Comparison of ENCODE assay signal across 8 cellular contexts in the genomic region with DNA sequence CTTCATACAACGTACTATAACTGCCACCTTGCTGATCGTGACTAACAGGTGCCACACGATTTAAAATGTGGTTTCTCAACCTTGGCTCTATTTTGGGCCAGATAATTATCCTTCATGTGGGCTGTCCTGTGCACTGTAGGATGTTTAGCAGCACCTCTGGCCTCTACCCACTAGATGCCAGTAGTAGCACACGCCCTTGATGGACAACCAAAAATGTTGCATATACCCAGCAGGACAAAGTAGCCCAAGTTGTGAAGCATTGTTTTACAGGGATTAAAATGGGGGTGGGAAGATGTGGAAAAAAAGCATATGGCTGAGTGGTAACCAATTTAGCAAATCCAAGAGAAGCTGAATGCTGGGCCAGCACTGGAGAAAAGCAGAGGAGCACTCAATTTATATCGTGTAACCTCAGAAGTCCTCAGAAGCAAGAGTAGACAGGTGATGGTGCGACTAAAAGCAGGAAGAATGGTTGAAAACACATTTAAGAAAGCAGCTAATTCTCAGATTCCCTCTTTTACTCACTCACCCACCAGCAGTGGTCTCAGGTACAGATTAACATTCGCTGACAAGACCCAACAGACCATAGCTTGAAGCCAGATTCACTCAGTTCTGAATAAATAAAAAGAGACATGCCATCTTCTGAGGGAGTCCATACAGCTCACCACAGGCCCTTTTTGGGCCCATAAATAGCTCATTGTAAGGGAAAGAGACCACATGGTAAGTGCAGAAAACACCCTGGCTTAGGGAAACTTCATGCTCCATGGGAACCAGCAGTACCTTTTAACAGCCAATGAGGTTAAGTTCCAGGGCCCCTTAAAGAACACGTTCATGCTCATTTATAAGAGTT. TPM values are rescaled to one million over a fixed set of nuclear protein-coding genes. Genes with fewer than 3 reads are reported as not detected.
DNase-seq lines count a peak whose midpoint lies in the region; ATAC-seq and TF ChIP-seq lines count a peak whose summit lies in the region.

No MANE protein-coding gene starts in this region.

- TF ChIP-seq CTCF in WTC11 (IDR thresholded peaks at IDR 0.05), result peak; percentile 27; the same call in 1 of the 2 replicates
- TF ChIP-seq CTCF in choroid plexus epithelial cell (conservative IDR thresholded peaks at IDR 0.05; ENCODE audit: low read depth, low read length), result peak; percentile 65
- peak; percentile 32 to 42 (median 35) for TF ChIP-seq CTCF in testis (IDR thresholded peaks at IDR 0.05)

- H3K4me3 ChIP-seq in HUES64 (ENCODE audit: low read length), result no peak overlapping the region
- H3K4me3 ChIP-seq in choroid plexus epithelial cell (ENCODE audit: low read depth, low read length), result no peak overlapping the region
- H3K4me3 ChIP-seq in testis, result no peak overlapping the region

- peaks cover 5% of the 10 kb centered on the region; the same call in 1 of the 2 replicates for H3K4me1 ChIP-seq in HUES64 (ENCODE audit: insufficient read depth, low read length)
- no peaks in the 10 kb centered on the region for H3K4me1 ChIP-seq in testis

- peak; percentile 79 for ATAC-seq in GM18868 (IDR thresholded peaks at IDR 0.05; ENCODE audit: unreplicated experiment)
- peak; percentile 87 for ATAC-seq in WTC11

- H3K4me3 Mint-ChIP-seq in WTC11, result no peak overlapping the region

- WGBS in HUES64, result 80% methylated on average over 8 of the region's 8 CpGs
- 86 to 91% methylated on average over 8 of the region's 8 CpGs for WGBS in testis, 2 donors

- H3K27ac ChIP-seq in HUES64 (ENCODE audit: low read depth, low read length) (peak overlapping the region; percentile 77; the same call in 1 of the 2 replicates), testis (no peak overlapping the region)

- H3K36me3 ChIP-seq in HUES64 (ENCODE audit: insufficient read depth, low read length) (peaks cover 8% of the 10 kb centered on the region), testis (ENCODE audit: low read depth, missing control alignments) (no peaks in the 10 kb centered on the region)

- H3K9me3 ChIP-seq in HUES64 (ENCODE audit: insufficient read depth, low read depth, low read length), result no peaks in the 10 kb centered on the region
- no peaks in the 10 kb centered on the region for H3K9me3 ChIP-seq in testis

- peaks cover 13% of the 10 kb centered on the region for H3K4me1 Mint-ChIP-seq in WTC11

- POLR2A ChIA-PET in WTC11 (lab: Charles Lee), result no interaction called here

- peak; percentile 73 for DNase-seq in Ammon's horn (ENCODE audit: low spot score)
- no peak for DNase-seq in WTC11 (ENCODE audit: low spot score)
- DNase-seq in choroid plexus epithelial cell (ENCODE audit: low read depth), result peak; percentile 57
- DNase-seq in lung microvascular endothelial cell (ENCODE audit: low read depth in 2 of 2), result peak; percentile 40 to 75
- peak; percentile 45 for DNase-seq in testis
- DNase-seq in NCI-H146 treated with DMSO at 0.1 percent for 48 hours (lab: John Stamatoyannopoulos, UW; ENCODE audit: unreplicated experiment), result no peak

- CTCF ChIA-PET in WTC11 (lab: Charles Lee), result interaction anchor here (0.6 to 1.8 kb wide), 7 partner anchors 51 to 425 kb away, joined by 3 to 21 read pairs (median 4); no protein-coding TSS in a partner anchor

- H3K27ac Mint-ChIP-seq in WTC11, result no peak overlapping the region; the same call in 1 of the 2 replicates

- intact Hi-C loops in testis (cut with DNase I; ENCODE audit: low total_unique reads), result no loop called here

- H3K27me3 Mint-ChIP-seq in WTC11 (ENCODE audit: low read depth), result no peaks in the 10 kb centered on the region

- H3K27me3 ChIP-seq in HUES64 (ENCODE audit: insufficient read depth, low read length), result no peaks in the 10 kb centered on the region
- no peaks in the 10 kb centered on the region for H3K27me3 ChIP-seq in testis

- H3K9me3 Mint-ChIP-seq in WTC11, result no peaks in the 10 kb centered on the region

- H3K9ac ChIP-seq in HUES64 (ENCODE audit: low read depth, low read length), result no peak overlapping the region

- no peak for TF ChIP-seq POLR2A in testis (IDR thresholded peaks at IDR 0.05)

- H3K36me3 Mint-ChIP-seq in WTC11, result peaks cover 6% of the 10 kb centered on the region

TF ChIP-seq in WTC11, 78 proteins besides CTCF, POLR2A, EP300 and RAD21:
- no peak for TF ChIP-seq RORB (CRISPR knock-in tag; IDR thresholded peaks at IDR 0.05)
- 0 out of 2 replicates have a peak, but pooled peaks have one; percentile 45 for TF ChIP-seq ETV6 (CRISPR knock-in tag; IDR thresholded peaks at IDR 0.05)

RNA-seq across cellular contexts. Expression of gene RAPH1, which starts 50.6 kb away (rescaled TPM):
- 8.9 TPM for polyA plus RNA-seq in HUES64 (2013, experiment 1 of 2)
- 10.0 TPM for polyA plus RNA-seq in HUES64 (2013, experiment 2 of 2)
- total RNA-seq in WTC11 (2021) (18.0 to 24.6 TPM (median 18.2 TPM) in 3 replicates), lung microvascular endothelial cell (17.3 and 24.6 TPM in 2 replicates), testis (10 to 100 TPM; 31.1 to 36.5 TPM)
- polyA plus RNA-seq in testis (ENCODE audit: insufficient read depth, low read depth, low replicate concordance), result 22.1 TPM

Comparison
In these comparisons a context has a peak if more than half of its experiments do, and no peak if none do; other contexts are left out.
1. DNase-seq: peak in Ammon's horn (single experiment), choroid plexus epithelial cell (single experiment), lung microvascular endothelial cell (2 of 2) and testis (single experiment); none in WTC11 (single experiment) and NCI-H146 treated with DMSO at 0.1 percent for 48 hours (single experiment).
2. Peak in every context shown above with its lines, with median percentiles within 50 percentile points of each other: CTCF ChIP-seq.